Comparison of ENCODE assay signal across 8 cellular contexts in the genomic region with DNA sequence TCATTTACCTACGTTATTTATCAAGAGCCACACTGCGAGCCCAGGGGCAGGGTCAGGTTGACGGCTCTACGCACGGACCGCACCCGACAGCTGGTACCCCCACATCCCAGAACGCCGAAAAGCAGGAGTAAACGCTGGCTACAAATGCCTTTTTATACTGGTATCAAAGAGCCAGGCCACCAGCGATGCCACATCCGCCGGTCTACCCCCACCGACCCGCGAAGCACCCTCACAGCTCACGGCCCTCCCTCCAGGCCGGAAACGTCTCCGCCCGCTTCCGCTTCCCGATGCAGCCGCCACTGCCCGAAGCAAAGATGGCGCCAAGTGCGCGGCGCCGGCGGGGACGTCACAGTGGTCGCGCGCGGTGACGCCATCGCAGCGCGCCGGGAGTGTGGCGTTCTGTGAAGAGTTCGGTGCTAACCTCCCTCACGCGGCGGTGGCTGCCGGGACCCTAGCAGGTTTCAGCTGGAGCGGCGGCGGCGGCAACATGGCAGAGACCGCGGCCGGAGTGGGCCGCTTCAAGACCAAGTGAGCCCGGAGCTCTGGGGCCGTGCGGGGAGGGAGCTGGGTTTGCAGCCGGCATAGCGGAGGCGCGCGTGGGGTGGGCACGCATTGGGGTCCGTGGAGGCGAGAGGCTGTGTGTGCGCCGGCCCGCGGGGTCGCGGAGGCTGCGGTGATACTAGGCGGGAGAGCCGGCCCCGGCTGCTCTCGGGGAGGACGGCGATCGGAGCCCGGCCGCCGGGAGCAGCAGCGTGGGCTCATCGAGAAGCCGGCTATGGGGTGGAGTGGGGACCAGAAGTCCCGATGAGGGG. TPM values are rescaled to one million over a fixed set of nuclear protein-coding genes. Genes with fewer than 3 reads are reported as not detected.
A peak's percentile ranks its signal among the peaks of the same experiment; 100 is the strongest.
DNase-seq lines count a peak whose midpoint lies in the region; ATAC-seq and TF ChIP-seq lines count a peak whose summit lies in the region.

A gene (plus strand): TSS at position 376 of the 812 bp plus-strand sequence. CDS start 112 bp downstream, at position 488.

- peaks cover 23% of the 10 kb centered on the region for H3K36me3 Mint-ChIP-seq in activated CD4-positive, alpha-beta T cell treated with anti-CD3 and anti-CD28 coated beads, Interleukin-2, amount 10 ng/mL, durations not matched to agents 24 days and 14 days (ENCODE audit: low read depth)

- CTCF ChIA-PET in BJ (lab: Yijun Ruan, JAX), result interaction anchor here (0.7 to 1.6 kb wide), 2 partner anchors 10 to 25 kb away, joined by 3 to 4 read pairs; no protein-coding TSS in a partner anchor

- intact Hi-C loops in activated CD4-positive, alpha-beta T cell treated with anti-CD3 and anti-CD28 coated beads, Interleukin-2, amount 10 ng/mL, durations not matched to agents 24 days and 14 days (cut with micrococcal nuclease), result loop anchor here (1.0 to 5.0 kb wide), 3 partner anchors 8 to 35 kb away; a partner anchor contains a TSS
- intact Hi-C loops in left colon (cut with DNase I, micrococcal nuclease), result no loop called here

- peak within 1 kb of the TSS; percentile 95 for H3K27ac Mint-ChIP-seq in activated CD4-positive, alpha-beta T cell treated with anti-CD3 and anti-CD28 coated beads, Interleukin-2, amount 10 ng/mL, durations not matched to agents 24 days and 14 days

- peaks cover 17% of the 10 kb centered on the region for H3K4me1 Mint-ChIP-seq in activated CD4-positive, alpha-beta T cell treated with anti-CD3 and anti-CD28 coated beads, Interleukin-2, amount 10 ng/mL, durations not matched to agents 24 days and 14 days

- peak within 1 kb of the TSS; percentile 99 for H3K4me3 ChIP-seq in BJ (ENCODE audit: low read depth, low read length)
- peak within 1 kb of the TSS; percentile 100 for H3K4me3 ChIP-seq in coronary artery

- H3K27me3 Mint-ChIP-seq in activated CD4-positive, alpha-beta T cell treated with anti-CD3 and anti-CD28 coated beads, Interleukin-2, amount 10 ng/mL, durations not matched to agents 24 days and 14 days, result no peaks in the 10 kb centered on the region

- peak; percentile 66 for ATAC-seq in HG03439 (IDR thresholded peaks at IDR 0.05; ENCODE audit: unreplicated experiment)
- peak; percentile 91 for ATAC-seq in left colon

- peak within 1 kb of the TSS; percentile 99 for H3K4me3 Mint-ChIP-seq in activated CD4-positive, alpha-beta T cell treated with anti-CD3 and anti-CD28 coated beads, Interleukin-2, amount 10 ng/mL, durations not matched to agents 24 days and 14 days

- H3K9me3 Mint-ChIP-seq in activated CD4-positive, alpha-beta T cell treated with anti-CD3 and anti-CD28 coated beads, Interleukin-2, amount 10 ng/mL, durations not matched to agents 24 days and 14 days, result no peaks in the 10 kb centered on the region

- peak; percentile 39 for DNase-seq in BJ (ENCODE audit: low read depth)
- DNase-seq in GM19238 (ENCODE audit: insufficient read length, low spot score), result peak; percentile 100
- DNase-seq in NCI-H524 treated with DMSO at 0.1 percent for 48 hours (lab: John Stamatoyannopoulos, UW), result peak; percentile 67
- peak; percentile 99 for DNase-seq in activated CD4-positive, alpha-beta T cell treated with anti-CD3 and anti-CD28 coated beads, Interleukin-2, amount 10 ng/mL, durations not matched to agents 24 days and 14 days
- DNase-seq in coronary artery (ENCODE audit: low spot score), result peak; percentile 94
- DNase-seq in left colon, result peak; percentile 92 to 93
- DNase-seq in stimulated activated CD4-positive, alpha-beta T cell treated with anti-CD3 and anti-CD28 coated beads, Interleukin-1b, Interleukin-23, amount 100 ng/mL, for 4 hours (ENCODE audit: low read depth in 2 of 2), result peak; percentile 93 to 94

- POLR2A ChIA-PET in BJ (lab: Charles Lee), result interaction anchor here (1.0 kb wide), 1 partner anchor 184 kb away, joined by 7 read pairs; a partner anchor contains a TSS

- TF ChIP-seq CTCF in BJ (IDR thresholded peaks at IDR 0.05; ENCODE audit: insufficient read depth, low read depth, low read length), result no peak
- TF ChIP-seq CTCF in coronary artery (IDR thresholded peaks at IDR 0.05), result no peak

- H3K27me3 ChIP-seq in BJ (ENCODE audit: control insufficient read depth, insufficient read depth, low read length), result no peaks in the 10 kb centered on the region

- H3K27ac ChIP-seq in coronary artery, result peak within 1 kb of the TSS; percentile 83 to 96

- peaks cover 19% of the 10 kb centered on the region for H3K36me3 ChIP-seq in BJ (ENCODE audit: control insufficient read depth, insufficient read depth, low read length)

RNA-seq across cellular contexts. Expression of the gene that starts here (rescaled TPM):
- 16.5 and 33.1 TPM in 2 replicates for polyA plus RNA-seq in BJ (2011; rRNA removed)
- 24.8 and 37.7 TPM in 2 replicates for polyA minus RNA-seq in BJ (2011; rRNA and poly(A)+ RNA removed)
- total RNA-seq in activated CD4-positive, alpha-beta T cell treated with anti-CD3 and anti-CD28 coated beads, Interleukin-2, amount 10 ng/mL, durations not matched to agents 24 days and 14 days, result 81.4 and 87.5 TPM in 2 replicates
- total RNA-seq in left colon, result 10 to 100 TPM; 22.0 to 23.6 TPM

Comparison
In these comparisons a context has a peak if more than half of its experiments do, and no peak if none do; other contexts are left out.
1. Peak in every context shown above with its lines: DNase-seq, ATAC-seq, H3K4me3 ChIP-seq and H3K27ac ChIP-seq.
2. DNase-seq: peak in every context shown above with its lines; median percentile 100 in GM19238; 99 in activated CD4-positive, alpha-beta T cell treated with anti-CD3 and anti-CD28 coated beads, Interleukin-2, amount 10 ng/mL, durations not matched to agents 24 days and 14 days; 94 in coronary artery; 94 in stimulated activated CD4-positive, alpha-beta T cell treated with anti-CD3 and anti-CD28 coated beads, Interleukin-1b, Interleukin-23, amount 100 ng/mL, for 4 hours; 92 in left colon; 67 in NCI-H524 treated with DMSO at 0.1 percent for 48 hours; 39 in BJ.